Comparison of ENCODE assay signal across 8 cellular contexts in genomic region chr16:50741225-50741807, GRCh38. TPM values are rescaled to one million over a fixed set of nuclear protein-coding genes. Genes with fewer than 3 reads are reported as not detected.
A peak's percentile ranks its signal among the peaks of the same experiment; 100 is the strongest.
DNase-seq lines count a peak whose midpoint lies in the region; ATAC-seq and TF ChIP-seq lines count a peak whose summit lies in the region.

No MANE protein-coding gene starts in this region.

- TF ChIP-seq CTCF in AG04449 (IDR thresholded peaks at IDR 0.05; ENCODE audit: insufficient read depth, low read length, missing control alignments), result no peak
- TF ChIP-seq CTCF in WERI-Rb-1 (IDR thresholded peaks at IDR 0.05; ENCODE audit: low read depth, low read length), result no peak
- TF ChIP-seq CTCF in heart left ventricle (IDR thresholded peaks at IDR 0.05), result no peak

- H3K4me2 ChIP-seq in skeletal muscle satellite cell (ENCODE audit: low read length), result peak overlapping the region; percentile 79

- H3K4me3 ChIP-seq in AG04449 (ENCODE audit: low read depth, low read length) (peak overlapping the region; percentile 57), WERI-Rb-1 (ENCODE audit: low read depth, low read length) (peak overlapping the region; percentile 30), heart left ventricle (peak overlapping the region; percentile 20 to 96 (median 92)), skeletal muscle satellite cell (ENCODE audit: low read length) (peak overlapping the region; percentile 65)

- H3K27me3 ChIP-seq in WERI-Rb-1 (ENCODE audit: insufficient read depth, low read depth, severe bottlenecking), result peaks cover 21% of the 10 kb centered on the region
- H3K27me3 ChIP-seq in heart left ventricle, result no peaks in the 10 kb centered on the region
- H3K27me3 ChIP-seq in skeletal muscle satellite cell (ENCODE audit: control insufficient read depth, insufficient read depth, low read length), result no peaks in the 10 kb centered on the region

- POLR2A ChIA-PET in AG04449 (lab: Yijun Ruan, JAX), result interaction anchor here (0.8 kb wide), 1 partner anchor 55 kb away, joined by 3 read pairs; no protein-coding TSS in a partner anchor

- TF ChIP-seq POLR2A in heart left ventricle (IDR thresholded peaks at IDR 0.05), result no peak

- WGBS in heart left ventricle, 4 donors, result 3 to 8% (median 5%) methylated on average over 24 of the region's 24 CpGs

- H3K27ac ChIP-seq in WERI-Rb-1 (no peak overlapping the region), heart left ventricle (peak overlapping the region in 11 of 12 donors; percentile 57 to 97 (median 73))

- no peaks in the 10 kb centered on the region for H3K9me3 ChIP-seq in WERI-Rb-1 (ENCODE audit: severe bottlenecking)
- H3K9me3 ChIP-seq in heart left ventricle, result no peaks in the 10 kb centered on the region
- H3K9me3 ChIP-seq in skeletal muscle satellite cell (replicated peaks; ENCODE audit: low read length), result no peaks in the 10 kb centered on the region

- intact Hi-C loops in heart left ventricle (cut with DNase I), result loop anchor here in 7 of 10 donors (5.0 to 10.0 kb wide), 4 partner anchors 39 to 63 kb away; partner anchors contain the start of gene NOD2 (in 1 of the 7)

- H3K4me1 ChIP-seq in heart left ventricle, result peaks cover 3 to 39% (median 13%) of the 10 kb centered on the region in 12 donors
- peaks cover 35% of the 10 kb centered on the region for H3K4me1 ChIP-seq in skeletal muscle satellite cell (ENCODE audit: control insufficient read depth, insufficient read depth, low read length)

- H3K9ac ChIP-seq in skeletal muscle satellite cell (ENCODE audit: low read depth, low read length), result peak overlapping the region; percentile 46

- CTCF ChIA-PET in AG04449 (lab: Yijun Ruan, JAX), result interaction anchor here (0.7 to 0.9 kb wide), 2 partner anchors 76 to 372 kb away, joined by 3 to 4 read pairs; no protein-coding TSS in a partner anchor

- H3K36me3 ChIP-seq in WERI-Rb-1 (peaks cover 3% of the 10 kb centered on the region), heart left ventricle (peaks cover 0 to 20% (median 0%) of the 10 kb centered on the region in 9 donors), skeletal muscle satellite cell (ENCODE audit: insufficient read depth, low read length) (peaks cover 4% of the 10 kb centered on the region)

- ATAC-seq in GM21515 (IDR thresholded peaks at IDR 0.05; ENCODE audit: unreplicated experiment), result peak; percentile 7
- no peak for ATAC-seq in heart left ventricle
- no peak for ATAC-seq in HG03457 (IDR thresholded peaks at IDR 0.05; ENCODE audit: unreplicated experiment)
- no peak for ATAC-seq in HG02610 (IDR thresholded peaks at IDR 0.05; ENCODE audit: unreplicated experiment)

- DNase-seq in AG04449 (ENCODE audit: low read depth, low spot score) (no peak), WERI-Rb-1 (no peak), heart left ventricle (peak in 3 of 5 donors; percentile 21 to 47 (median 38)), 8988T (no peak)

RNA-seq across cellular contexts. Expression of gene CYLD, which starts 0.6 kb away (rescaled TPM):
- 10 to 100 TPM; 20.2 to 68.8 (median 40.0) TPM for total RNA-seq in heart left ventricle
- polyA plus RNA-seq in heart left ventricle, result 10 to 100 TPM in 1 of 2 donors, 1 to 10 TPM in 1; 7.5 to 34.9 TPM
- 30.8 and 40.6 TPM in 2 replicates for total RNA-seq in skeletal muscle satellite cell (2012; rRNA removed)

RNA-seq across cellular contexts. Expression of gene NOD2, which starts 47.9 kb away (rescaled TPM):
- 1 to 10 TPM in 4 of 9 donors, under 1 TPM in 5; 0.21 to 6.5 (median 0.91) TPM for total RNA-seq in heart left ventricle
- under 1 TPM; 0.46 to 0.71 TPM for polyA plus RNA-seq in heart left ventricle
- total RNA-seq in skeletal muscle satellite cell (2012; rRNA removed), result under 0.01 and 0.22 TPM in 2 replicates

Comparison
In these comparisons a context has a peak if more than half of its experiments do, and no peak if none do; other contexts are left out.
1. DNase-seq: peak in heart left ventricle (3 of 5); none in AG04449 (single experiment), WERI-Rb-1 (single experiment) and 8988T (single experiment).
2. H3K4me3 ChIP-seq: peak in every context shown above with its lines; median percentile 92 in heart left ventricle; 65 in skeletal muscle satellite cell; 57 in AG04449; 30 in WERI-Rb-1.